In the genomic region with DNA sequence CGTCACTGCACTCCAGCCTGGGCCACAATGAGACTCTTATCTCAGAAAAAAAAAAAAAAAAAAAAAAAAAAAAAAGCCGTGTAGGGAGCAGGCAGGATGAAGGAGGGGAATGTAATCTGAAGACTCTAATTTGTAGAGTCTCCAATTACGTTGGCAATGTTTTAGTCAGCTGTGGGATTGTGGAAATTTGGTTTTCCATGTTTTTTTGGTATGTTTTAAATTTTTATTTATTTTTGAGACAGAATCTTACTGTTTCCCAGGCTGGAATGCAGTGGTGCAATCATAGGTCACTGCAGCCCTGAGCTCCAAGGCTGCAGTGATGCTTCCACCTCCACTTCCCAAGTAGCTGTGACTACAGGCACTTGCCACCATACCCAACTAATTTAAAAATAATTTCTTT, we compare ENCODE assay signal across 29 cellular contexts. TPM values are rescaled to one million over a fixed set of nuclear protein-coding genes. Genes with fewer than 3 reads are reported as not detected.
DNase-seq lines count a peak whose midpoint lies in the region; TF ChIP-seq lines count a peak whose summit lies in the region.
"Had no signal": no experiment of that assay in that cellular context is flagged by ENCODE, and none has a peak within 500 bp of the region (broad histone marks: within the 10 kb centered on the region; RNA-seq: fewer than 3 reads in every experiment).

No MANE protein-coding gene starts in this region.

- no peaks in the 10 kb centered on the region for H3K27me3 Mint-ChIP-seq in Calu3 (ENCODE audit: unreplicated experiment)

- in situ Hi-C loops in astrocyte of the spinal cord (cut with HindIII; ENCODE audit: low sequenced_read_pairs), result no loop called here

- no peak overlapping the region for H3K27ac Mint-ChIP-seq in Calu3 (ENCODE audit: unreplicated experiment)
- H3K27ac Mint-ChIP-seq: nephron had no signal

- H3K4me1 Mint-ChIP-seq in Calu3 (ENCODE audit: low read depth, unreplicated experiment), result no peaks in the 10 kb centered on the region
- H3K4me1 Mint-ChIP-seq: nephron had no signal

- peak; percentile 29 for DNase-seq in AG08396 (ENCODE audit: low spot score)
- peak; percentile 74 for DNase-seq in EH (ENCODE audit: low read depth)
- peak; percentile 22 for DNase-seq in astrocyte of the spinal cord (ENCODE audit: low read depth, low spot score)
- peak; percentile 56 for DNase-seq in fibroblast of villous mesenchyme (ENCODE audit: low read depth)
- no peak for DNase-seq in erythroblast (lab: John Stamatoyannopoulos, UW)
- no peak for DNase-seq in SW 1271 (lab: John Stamatoyannopoulos, UW)
- no peak for DNase-seq in Calu3
- DNase-seq: activated CD4-positive, alpha-beta T cell treated with anti-CD3 and anti-CD28 coated beads, Interleukin-2, amount 50 U/mL, for 48 hours; activated CD8-positive, alpha-beta memory T cell treated with anti-CD3 and anti-CD28 coated beads, Interleukin-2, amount 50 U/mL, for 4 hours; activated naive CD4-positive, alpha-beta T cell treated with anti-CD3 and anti-CD28 coated beads, Interleukin-2, amount 50 U/mL, for 16 hours; caudate nucleus; dermis blood vessel endothelial cell; DND-41; head of caudate nucleus; HFFc6; midbrain; NCI-H1092; NCI-H187; NCI-H774; pancreas; RPMI8226; stimulated activated CD4-positive, alpha-beta T cell treated with anti-CD3 and anti-CD28 coated beads, Interleukin-4, amount 100 ng/mL, for 24 hours; trophoblast cell had no signal

- TF ChIP-seq POLR2A in erythroblast (IDR thresholded peaks at IDR 0.05; ENCODE audit: low read length), result no peak

- TF ChIP-seq CTCF in astrocyte of the spinal cord (IDR thresholded peaks at IDR 0.05; ENCODE audit: low read depth, low read length), result no peak
- no peak for TF ChIP-seq CTCF in fibroblast of villous mesenchyme (IDR thresholded peaks at IDR 0.05; ENCODE audit: insufficient read depth, low read depth, low read length)
- TF ChIP-seq CTCF in Calu3 (IDR thresholded peaks at IDR 0.05; ENCODE audit: unreplicated experiment), result no peak

- H3K36me3 Mint-ChIP-seq in Calu3 (ENCODE audit: insufficient read depth, unreplicated experiment), result peaks cover 33% of the 10 kb centered on the region

- H3K4me3 ChIP-seq in astrocyte of the spinal cord (ENCODE audit: low read depth, low read length), result no peak overlapping the region
- H3K4me3 ChIP-seq in fibroblast of villous mesenchyme (ENCODE audit: low read depth, low read length), result no peak overlapping the region
- H3K4me3 ChIP-seq: pancreas, right atrium auricular region, SJSA1 had no signal

- CTCF ChIA-PET in Calu3 (lab: Charles Lee), result no interaction called here

- H3K9me3 Mint-ChIP-seq in Calu3 (ENCODE audit: low read depth, unreplicated experiment), result no peaks in the 10 kb centered on the region
- H3K9me3 Mint-ChIP-seq: activated T-helper 1 cell treated with anti-CD3 and anti-CD28 coated beads, Interleukin-12 subunit alpha, Interleukin-12 subunit beta, Interleukin-2, Interleukin-4 antibody, amounts not matched to agents 30 ng/mL and 10 ng/mL and 1 ng/mL, durations not matched to agents 14 hours and 24 hours and 36 hours; CD14-positive monocyte; HFFc6; nephron; stimulated activated effector memory CD8-positive, alpha-beta T cell treated with anti-CD3 and anti-CD28 coated beads, Interleukin-12 subunit alpha, Interleukin-12 subunit beta, amount 100 ng/mL, for 72 hours had no signal

- intact Hi-C loops in Calu3 (cut with micrococcal nuclease; ENCODE audit: unreplicated experiment), result no loop called here

- no TSS peak for BruUV-seq in Calu3 (replicated peaks; lab: Mats Ljungman, UMichigan)

- H3K4me3 Mint-ChIP-seq in Calu3 (ENCODE audit: low read depth, unreplicated experiment), result no peak overlapping the region
- H3K4me3 Mint-ChIP-seq: activated T-helper 1 cell treated with anti-CD3 and anti-CD28 coated beads, Interleukin-12 subunit alpha, Interleukin-12 subunit beta, Interleukin-2, Interleukin-4 antibody, amounts not matched to agents 30 ng/mL and 10 ng/mL and 1 ng/mL, durations not matched to agents 14 hours and 24 hours and 36 hours; HFFc6; nephron; stimulated activated effector memory CD8-positive, alpha-beta T cell treated with anti-CD3 and anti-CD28 coated beads, Interleukin-12 subunit alpha, Interleukin-12 subunit beta, amount 100 ng/mL, for 72 hours had no signal

RNA-seq across cellular contexts. Expression of a gene that starts 56.5 kb away (rescaled TPM):
- total RNA-seq in fibroblast of villous mesenchyme (61.5 and 67.8 TPM in 2 replicates), Calu3 (2022) (96.0 and 104 TPM in 2 replicates)

Comparison
In these comparisons a context has a peak if more than half of its experiments do, and no peak if none do; other contexts are left out.
1. DNase-seq: peak in AG08396 (single experiment), EH (single experiment), astrocyte of the spinal cord (single experiment) and fibroblast of villous mesenchyme (single experiment); none in erythroblast (0 of 2), SW 1271 (0 of 2) and Calu3 (single experiment).